Comparison of ENCODE assay signal across 13 cellular contexts in the genomic region with DNA sequence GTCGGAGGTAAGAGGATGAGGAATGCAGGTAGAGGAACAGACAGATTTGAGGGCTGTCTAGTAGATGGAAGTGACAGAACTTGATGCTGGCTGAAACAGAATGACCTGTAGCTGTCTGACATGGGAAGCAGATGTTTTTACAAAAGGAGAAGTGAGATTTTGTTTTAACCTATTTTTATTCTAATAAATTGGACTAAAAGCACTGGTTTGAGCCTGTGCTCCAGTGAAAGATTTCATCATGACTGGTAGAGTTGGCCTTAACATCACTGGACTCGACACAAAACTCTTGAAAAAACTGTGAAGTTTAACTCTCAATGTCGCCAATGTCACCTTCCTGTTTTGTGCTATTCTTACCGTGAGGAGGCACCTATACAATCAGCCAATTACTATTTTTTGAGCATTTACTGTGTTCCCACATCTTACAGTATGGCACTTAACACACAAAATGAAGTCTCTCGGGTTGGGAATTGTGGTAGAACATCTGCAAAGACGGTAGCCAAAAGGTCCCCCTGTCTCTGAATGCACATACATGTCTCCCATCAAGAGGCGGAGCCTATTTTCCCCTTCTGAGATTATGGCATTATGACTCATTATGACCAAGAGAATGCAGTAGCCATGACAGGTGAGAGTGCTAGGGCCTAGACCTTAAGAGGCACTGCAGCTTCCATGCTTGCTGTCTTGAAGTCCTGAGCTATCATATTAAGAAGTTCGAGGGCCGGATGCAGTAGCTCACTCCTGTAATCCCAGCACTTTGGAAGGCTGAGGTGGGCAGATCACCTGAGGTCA.
A peak's percentile ranks its signal among the peaks of the same experiment; 100 is the strongest.
DNase-seq lines count a peak whose midpoint lies in the region; ATAC-seq lines count a peak whose summit lies in the region.
"Had no signal": no experiment of that assay in that cellular context is flagged by ENCODE, and none has a peak within 500 bp of the region (broad histone marks: within the 10 kb centered on the region; RNA-seq: fewer than 3 reads in every experiment).

No MANE protein-coding gene starts in this region.

- H3K9me3 ChIP-seq in BLaER1, result no peaks in the 10 kb centered on the region
- H3K9me3 ChIP-seq: sigmoid colon had no signal

- H3K27ac Mint-ChIP-seq in activated naive CD8-positive, alpha-beta T cell treated with anti-CD3 and anti-CD28 coated beads for 36 hours, result no peak overlapping the region
- H3K27ac Mint-ChIP-seq: activated naive CD8-positive, alpha-beta T cell had no signal

- H3K4me2 ChIP-seq in BLaER1, result peak overlapping the region; percentile 43

- no peaks in the 10 kb centered on the region for H3K4me1 Mint-ChIP-seq in activated naive CD8-positive, alpha-beta T cell treated with anti-CD3 and anti-CD28 coated beads for 36 hours

- peaks cover 15% of the 10 kb centered on the region for H3K4me1 ChIP-seq in BLaER1
- H3K4me1 ChIP-seq: sigmoid colon had no signal

- ATAC-seq in GM19372 (IDR thresholded peaks at IDR 0.05; ENCODE audit: low read depth, unreplicated experiment), result peak; percentile 73
- ATAC-seq in HG02973 (IDR thresholded peaks at IDR 0.05; ENCODE audit: unreplicated experiment), result peak; percentile 53
- ATAC-seq: HepG2 had no signal

- H3K9ac ChIP-seq in BLaER1, result no peak overlapping the region

- H3K4me3 Mint-ChIP-seq in activated naive CD8-positive, alpha-beta T cell treated with anti-CD3 and anti-CD28 coated beads for 36 hours, result no peak overlapping the region
- H3K4me3 Mint-ChIP-seq: activated naive CD8-positive, alpha-beta T cell had no signal

- no peaks in the 10 kb centered on the region for H3K36me3 Mint-ChIP-seq in activated naive CD8-positive, alpha-beta T cell treated with anti-CD3 and anti-CD28 coated beads for 36 hours
- H3K36me3 Mint-ChIP-seq: activated naive CD8-positive, alpha-beta T cell had no signal

- no peak overlapping the region for H3K4me3 ChIP-seq in BLaER1
- H3K4me3 ChIP-seq: sigmoid colon had no signal

- no peaks in the 10 kb centered on the region for H3K9me3 Mint-ChIP-seq in activated naive CD8-positive, alpha-beta T cell treated with anti-CD3 and anti-CD28 coated beads for 36 hours

- DNase-seq in RKO (ENCODE audit: low spot score) (peak; percentile 39), NCI-H2227 treated with DMSO at 0.1 percent for 48 hours (lab: John Stamatoyannopoulos, UW) (no peak), iPS-NIHi11 (ENCODE audit: low spot score) (no peak)
- no peak for DNase-seq in activated T-cell treated with anti-CD3 and anti-CD28 coated beads, Interleukin-2, amount 50 U/mL, for 48 hours
- DNase-seq in activated naive CD8-positive, alpha-beta T cell treated with anti-CD3 and anti-CD28 coated beads for 36 hours, result no peak
- DNase-seq: activated CD4-positive, CD25-positive, alpha-beta regulatory T cell; NCI-H526 treated with DMSO at 0.1 percent for 48 hours; sigmoid colon had no signal

- peak overlapping the region; percentile 40; the same call in 1 of the 2 replicates for H3K27ac ChIP-seq in BLaER1
- H3K27ac ChIP-seq: sigmoid colon had no signal

- H3K36me3 ChIP-seq in BLaER1, result no peaks in the 10 kb centered on the region
- H3K36me3 ChIP-seq: sigmoid colon had no signal

- no peaks in the 10 kb centered on the region for H3K27me3 ChIP-seq in BLaER1
- H3K27me3 ChIP-seq: sigmoid colon had no signal

- peaks cover 11% of the 10 kb centered on the region for H3K27me3 Mint-ChIP-seq in activated naive CD8-positive, alpha-beta T cell treated with anti-CD3 and anti-CD28 coated beads for 36 hours

- H4K20me1 ChIP-seq in BLaER1, result no peaks in the 10 kb centered on the region
